ENCODE assay signal across 7 cellular contexts in genomic region chr10:50614444-50615137, GRCh38. TPM values are rescaled to one million over a fixed set of nuclear protein-coding genes. Genes with fewer than 3 reads are reported as not detected.
DNase-seq lines count a peak whose midpoint lies in the region; ATAC-seq, FAIRE-seq and TF ChIP-seq lines count a peak whose summit lies in the region.

No MANE protein-coding gene starts in this region.

- POLR2A ChIA-PET in CD8-positive, alpha-beta memory T cell (lab: Charles Lee): interaction anchor here (1.3 kb wide), 1 partner anchor 9 kb away, joined by 3 read pairs; no protein-coding TSS in a partner anchor

- peak; percentile 50 for FAIRE-seq in GM12892 (lab: Jason Lieb, UNC)

- H3K27me3 Mint-ChIP-seq in CD8-positive, alpha-beta memory T cell: no peaks in the 10 kb centered on the region

- no peak overlapping the region for H3K27ac ChIP-seq in CD8-positive, alpha-beta memory T cell (ENCODE audit: low read depth, low read length)

- H3K36me3 ChIP-seq in CD8-positive, alpha-beta memory T cell (ENCODE audit: insufficient read depth, low read length): no peaks in the 10 kb centered on the region

- DNase-seq in GM12892 (ENCODE audit: insufficient read length): no peak
- DNase-seq in HFF-Myc (ENCODE audit: extremely low read depth, low read depth): no peak
- DNase-seq in RPMI8226: peak; percentile 54
- DNase-seq in left colon: no peak
- no peak for DNase-seq in CD8-positive, alpha-beta memory T cell
- no peak for DNase-seq in midbrain (lab: John Stamatoyannopoulos, UW)
- no peak for DNase-seq in SHP77 treated with DMSO at 0.1 percent for 48 hours (lab: John Stamatoyannopoulos, UW)

- intact Hi-C loops in left colon (cut with DNase I, micrococcal nuclease): no loop called here

- TF ChIP-seq CTCF in HFF-Myc (IDR thresholded peaks at IDR 0.05; ENCODE audit: low read depth, low read length, missing control alignments): peak; percentile 4

- H3K9me3 ChIP-seq in CD8-positive, alpha-beta memory T cell (ENCODE audit: low read length): no peaks in the 10 kb centered on the region

- ATAC-seq in left colon: peak; percentile 83

- H3K9me3 Mint-ChIP-seq in CD8-positive, alpha-beta memory T cell: no peaks in the 10 kb centered on the region

- peaks cover 0 to 6% (median 2%) of the 10 kb centered on the region in 3 donors for H3K36me3 Mint-ChIP-seq in CD8-positive, alpha-beta memory T cell

- no peaks in the 10 kb centered on the region for H3K27me3 ChIP-seq in CD8-positive, alpha-beta memory T cell (ENCODE audit: insufficient read depth, low read length, poor library complexity, severe bottlenecking)

- CTCF ChIA-PET in CD8-positive, alpha-beta memory T cell (lab: Charles Lee): interaction anchor here (1.2 kb wide), 1 partner anchor 22 kb away, joined by 4 read pairs; no protein-coding TSS in a partner anchor

- peaks cover 46 to 87% (median 70%) of the 10 kb centered on the region in 3 donors for H3K4me1 Mint-ChIP-seq in CD8-positive, alpha-beta memory T cell

- H3K27ac Mint-ChIP-seq in CD8-positive, alpha-beta memory T cell: peak overlapping the region in 3 of 8 donors; percentile 6 to 41 (median 12)

- H3K4me3 Mint-ChIP-seq in CD8-positive, alpha-beta memory T cell: no peak overlapping the region

- peaks cover 35% of the 10 kb centered on the region for H3K4me1 ChIP-seq in CD8-positive, alpha-beta memory T cell (ENCODE audit: insufficient read depth, low read length)

- H3K4me3 ChIP-seq in HFF-Myc (replicated peaks; ENCODE audit: low read depth, low read length): no peak overlapping the region
- no peak overlapping the region for H3K4me3 ChIP-seq in CD8-positive, alpha-beta memory T cell (ENCODE audit: low read length)

- TF ChIP-seq POLR2A in GM12892 (IDR thresholded peaks at IDR 0.05; ENCODE audit: low read depth, low read length): no peak

RNA-seq across cellular contexts. Expression of gene SGMS1, which starts 9.2 kb away (rescaled TPM):
- polyA plus RNA-seq in GM12892 (2012; ENCODE audit: missing spikeins): 16.2 TPM
- 10 to 100 TPM; 17.8 to 20.8 TPM for total RNA-seq in left colon
- 10 to 100 TPM; 13.5 to 14.5 TPM for total RNA-seq in CD8-positive, alpha-beta memory T cell
- polyA plus RNA-seq in CD8-positive, alpha-beta memory T cell: 11.3 TPM
